9 cellular contexts compared by ENCODE assay signal in genomic region chr4:174873931-174874330, GRCh38. TPM values are rescaled to one million over a fixed set of nuclear protein-coding genes. Genes with fewer than 3 reads are reported as not detected.
DNase-seq lines count a peak whose midpoint lies in the region; ATAC-seq and TF ChIP-seq lines count a peak whose summit lies in the region.
"Had no signal": no experiment of that assay in that cellular context is flagged by ENCODE, and none has a peak within 500 bp of the region (broad histone marks: within the 10 kb centered on the region; RNA-seq: fewer than 3 reads in every experiment).

No MANE protein-coding gene starts in this region.

- 0 out of 2 replicates have a peak, but pooled peaks cover 3% of the 10 kb centered on the region for H3K9me2 ChIP-seq in PC-9 (ENCODE audit: insufficient read depth)

- DNase-seq in PC-9 (peak in 1 of 2 experiments; percentile 31), myocyte (ENCODE audit: low read depth) (peak; percentile 9), globus pallidus (ENCODE audit: low spot score) (no peak), Right ventricle myocardium superior (no peak)

- no peaks in the 10 kb centered on the region for H3K36me3 ChIP-seq in PC-9 (ENCODE audit: low read depth)

- POLR2A ChIA-PET in PC-9 (lab: Charles Lee; ENCODE audit: unreplicated experiment), result no interaction called here

- no TSS peak for BruUV-seq in PC-9 (replicated peaks; lab: Mats Ljungman, UMichigan)

- no peaks in the 10 kb centered on the region for H3F3A ChIP-seq in PC-9 (ENCODE audit: insufficient read depth, low read depth)

- H2AFZ ChIP-seq in PC-9, result no peak overlapping the region

- no peak overlapping the region for H3K4me3 ChIP-seq in PC-9

- no peaks in the 10 kb centered on the region for H3K79me2 ChIP-seq in PC-9 (ENCODE audit: low read depth)

- no peak for TF ChIP-seq POLR2A in GM18505 (IDR thresholded peaks at IDR 0.05; ENCODE audit: borderline replicate concordance, extremely low read depth, insufficient read depth, insufficient read length)

- CTCF ChIA-PET in PC-9 (lab: Charles Lee), result interaction anchor here (0.6 kb wide), 1 partner anchor 407 kb away, joined by 3 read pairs; no protein-coding TSS in a partner anchor

- peak; percentile 60 for TF ChIP-seq CTCF in PC-9 (conservative IDR thresholded peaks at IDR 0.05)

- peak; percentile 47 for ATAC-seq in GM18502 (IDR thresholded peaks at IDR 0.05; ENCODE audit: poor library complexity, unreplicated experiment)
- peak; percentile 78 for ATAC-seq in HG02798 (IDR thresholded peaks at IDR 0.05; ENCODE audit: poor library complexity, unreplicated experiment)
- ATAC-seq in GM18505 (IDR thresholded peaks at IDR 0.05; ENCODE audit: unreplicated experiment), result no peak
- ATAC-seq in HG03097 (IDR thresholded peaks at IDR 0.05; ENCODE audit: low FRiP score, unreplicated experiment), result no peak
- ATAC-seq in Right ventricle myocardium superior (ENCODE audit: poor library complexity), result no peak

- intact Hi-C loops in PC-9 (cut with micrococcal nuclease; ENCODE audit: unreplicated experiment), result loop anchor here (1.0 kb wide), 1 partner anchor 663 kb away; no protein-coding TSS in a partner anchor
- intact Hi-C loops in Right ventricle myocardium superior (cut with DNase I), result no loop called here

- no peaks in the 10 kb centered on the region for H3K27me3 ChIP-seq in PC-9 (ENCODE audit: insufficient read depth, low read depth)

- no peaks in the 10 kb centered on the region for H3K4me1 ChIP-seq in PC-9 (replicated peaks; ENCODE audit: insufficient read depth)

- H3K27ac ChIP-seq in PC-9, result no peak overlapping the region
- H3K27ac ChIP-seq: HL-60 had no signal

- H3K4me2 ChIP-seq in PC-9, result no peak overlapping the region

- H4K20me1 ChIP-seq in PC-9 (ENCODE audit: insufficient read depth), result no peaks in the 10 kb centered on the region

- H3K9me3 ChIP-seq in PC-9 (ENCODE audit: insufficient read depth, low read depth), result no peaks in the 10 kb centered on the region

RNA-seq across cellular contexts. Expression of gene ADAM29, which starts 44.2 kb away (rescaled TPM):
- total RNA-seq in PC-9 (2021) (not detected in 2 replicates), myocyte (not detected in 2 replicates), Right ventricle myocardium superior (not detected)
- not detected for polyA plus RNA-seq in myocyte (2012)

RNA-seq across cellular contexts. Expression of gene GLRA3, which starts 44.9 kb away (rescaled TPM):
- total RNA-seq in PC-9 (2021), result 0.39 TPM in 1 of 2 replicates, not detected in the other
- not detected in 2 replicates for total RNA-seq in myocyte
- polyA plus RNA-seq in myocyte (2012), result not detected
- not detected for total RNA-seq in Right ventricle myocardium superior

Comparison
In these comparisons a context has a peak if more than half of its experiments do, and no peak if none do; other contexts are left out.
1. ATAC-seq: peak in GM18502 (single experiment) and HG02798 (single experiment); none in GM18505 (single experiment), HG03097 (single experiment) and Right ventricle myocardium superior (single experiment).